Comparison of ENCODE assay signal across 16 cellular contexts in the genomic region with DNA sequence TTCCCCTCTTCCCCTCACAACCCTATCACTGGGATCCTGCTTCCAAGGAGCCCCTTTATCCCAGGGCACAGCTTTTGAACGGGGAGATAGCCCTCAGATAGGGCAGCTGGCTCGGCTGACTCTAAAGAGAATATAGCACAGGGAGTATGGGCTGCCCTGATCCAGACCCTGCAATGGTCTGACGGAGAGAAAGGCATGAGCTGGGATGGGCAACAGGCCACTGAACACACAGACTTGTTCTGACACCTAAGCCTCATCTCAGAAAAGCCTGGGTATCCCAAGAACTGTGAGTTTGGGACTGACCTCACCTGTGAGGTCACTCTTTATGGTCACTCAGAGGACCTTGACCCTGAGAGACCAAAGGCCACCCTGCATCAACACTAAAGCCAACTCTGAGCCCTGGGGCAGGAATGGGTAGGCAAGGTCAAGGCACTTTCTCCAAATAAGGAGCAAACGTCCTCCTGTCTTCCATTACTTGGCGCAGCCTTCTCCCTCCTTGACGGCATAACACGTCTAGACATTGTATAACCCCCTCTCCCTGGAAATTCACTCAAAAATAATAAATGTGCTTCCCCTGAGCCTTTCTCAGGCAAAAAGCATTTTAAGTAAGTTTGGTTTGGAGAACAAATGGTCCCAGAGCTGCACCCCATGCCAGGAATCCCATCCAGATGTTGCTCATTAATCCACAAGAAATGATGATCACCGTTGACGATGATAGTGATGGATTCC. TPM values are rescaled to one million over a fixed set of nuclear protein-coding genes. Genes with fewer than 3 reads are reported as not detected.
DNase-seq lines count a peak whose midpoint lies in the region; ATAC-seq and TF ChIP-seq lines count a peak whose summit lies in the region.
"Had no signal": no experiment of that assay in that cellular context is flagged by ENCODE, and none has a peak within 500 bp of the region (broad histone marks: within the 10 kb centered on the region; RNA-seq: fewer than 3 reads in every experiment).

No MANE protein-coding gene starts in this region.

- WGBS in heart right ventricle, 2 donors, result 78 to 81% methylated on average over 9 of the region's 9 CpGs
- 90 to 92% methylated on average over 9 of the region's 9 CpGs for WGBS in sigmoid colon, 2 donors

- peaks cover 3 to 5% (median 4%) of the 10 kb centered on the region in 3 donors for H3K27me3 Mint-ChIP-seq in immature natural killer cell (ENCODE audit: low read depth in 3 of 3)

- H3K4me1 ChIP-seq in heart right ventricle (peaks cover 0 to 14% (median 0%) of the 10 kb centered on the region in 9 donors), sigmoid colon (no peaks in the 10 kb centered on the region)
- H3K4me1 ChIP-seq: BLaER1 had no signal

- no peak for TF ChIP-seq POLR2A in sigmoid colon (IDR thresholded peaks at IDR 0.05)

- H3K4me3 ChIP-seq in heart right ventricle (no peak overlapping the region), fibroblast of mammary gland (ENCODE audit: control insufficient read depth, low read depth, low read length) (no peak overlapping the region), sigmoid colon (no peak overlapping the region)
- H3K4me3 ChIP-seq: BLaER1 had no signal

- peaks cover 0 to 22% (median 0%) of the 10 kb centered on the region in 9 donors for H3K36me3 ChIP-seq in heart right ventricle
- H3K36me3 ChIP-seq in sigmoid colon, result no peaks in the 10 kb centered on the region
- H3K36me3 ChIP-seq: BLaER1 had no signal

- H3K27me3 ChIP-seq in heart right ventricle, result no peaks in the 10 kb centered on the region
- H3K27me3 ChIP-seq in sigmoid colon, result no peaks in the 10 kb centered on the region
- H3K27me3 ChIP-seq: BLaER1 had no signal

- no peaks in the 10 kb centered on the region for H3K36me3 Mint-ChIP-seq in immature natural killer cell
- H3K36me3 Mint-ChIP-seq: CD8-positive, alpha-beta memory T cell had no signal

- H3K27ac ChIP-seq in heart right ventricle (peak overlapping the region in 5 of 10 donors; percentile 19 to 37 (median 28)), sigmoid colon (no peak overlapping the region)
- H3K27ac ChIP-seq: BLaER1 had no signal

- H3K4me3 Mint-ChIP-seq in immature natural killer cell, result no peak overlapping the region
- H3K4me3 Mint-ChIP-seq: CD8-positive, alpha-beta memory T cell; HFFc6 had no signal

- no peaks in the 10 kb centered on the region for H3K4me1 Mint-ChIP-seq in immature natural killer cell
- H3K4me1 Mint-ChIP-seq: CD8-positive, alpha-beta memory T cell had no signal

- no peak overlapping the region for H3K27ac Mint-ChIP-seq in immature natural killer cell
- H3K27ac Mint-ChIP-seq: CD8-positive, alpha-beta memory T cell; HFFc6 had no signal

- no peak for TF ChIP-seq EP300 in sigmoid colon (IDR thresholded peaks at IDR 0.05)

- TF ChIP-seq CTCF in heart right ventricle (IDR thresholded peaks at IDR 0.05) (no peak), fibroblast of mammary gland (conservative IDR thresholded peaks at IDR 0.05; ENCODE audit: control insufficient read depth, insufficient read depth, low read depth, low read length) (no peak), sigmoid colon (IDR thresholded peaks at IDR 0.05) (no peak)

- intact Hi-C loops in heart right ventricle (cut with DNase I), result no loop called here
- intact Hi-C loops in Right ventricle myocardium superior (cut with DNase I), result no loop called here
- intact Hi-C loops in sigmoid colon (cut with DNase I), result no loop called here

- no peaks in the 10 kb centered on the region for H3K9me3 Mint-ChIP-seq in immature natural killer cell
- H3K9me3 Mint-ChIP-seq: CD8-positive, alpha-beta memory T cell; HFFc6 had no signal

- DNase-seq in heart right ventricle (peak in 1 of 2 donors; percentile 24), Right ventricle myocardium superior (no peak), fibroblast of mammary gland (ENCODE audit: low read depth) (peak; percentile 9), sigmoid colon (peak; percentile 11), immature natural killer cell (no peak), SK-N-DZ (ENCODE audit: low spot score) (no peak)
- DNase-seq: 8988T; AML-193; CD8-positive, alpha-beta memory T cell; DMS53; GF-D8; HCEC 1CT; HFFc6 had no signal

- no peaks in the 10 kb centered on the region for H3K9me3 ChIP-seq in heart right ventricle
- H3K9me3 ChIP-seq in sigmoid colon, result no peaks in the 10 kb centered on the region
- H3K9me3 ChIP-seq: BLaER1, Caco-2 had no signal

- peak in 5 of 8 donors; percentile 18 to 65 (median 43) for ATAC-seq in heart right ventricle
- ATAC-seq in Right ventricle myocardium superior (ENCODE audit: poor library complexity), result no peak
- ATAC-seq in GM21723 (IDR thresholded peaks at IDR 0.05; ENCODE audit: unreplicated experiment), result no peak

RNA-seq across cellular contexts. Expression of gene LRRC18, which starts 8.2 kb away (rescaled TPM):
- under 1 TPM in 2 of 10 donors, not detected in 8; 0.13 to 0.18 TPM for total RNA-seq in heart right ventricle
- not detected for polyA plus RNA-seq in heart right ventricle
- not detected for total RNA-seq in Right ventricle myocardium superior
- not detected for total RNA-seq in sigmoid colon
- polyA plus RNA-seq in sigmoid colon, result under 1 TPM in 1 of 3 donors, not detected in 2; 0.15 TPM
- polyA plus RNA-seq in immature natural killer cell, result not detected
- 0.13 TPM in 1 of 2 replicates, not detected in the other for polyA plus RNA-seq in SK-N-DZ (2014; cell fraction: cytosol; rRNA removed)
- polyA plus RNA-seq in SK-N-DZ (2014; cell fraction: nucleus; rRNA removed), result not detected in 2 replicates
- total RNA-seq: Caco-2; CD8-positive, alpha-beta memory T cell; HFFc6 had no signal
- polyA plus RNA-seq: CD8-positive, alpha-beta memory T cell had no signal

Comparison
In these comparisons a context has a peak if more than half of its experiments do, and no peak if none do; other contexts are left out.
1. ATAC-seq: peak in heart right ventricle (5 of 8); none in Right ventricle myocardium superior (single experiment) and GM21723 (single experiment).
2. DNase-seq: peak in fibroblast of mammary gland (single experiment) and sigmoid colon (single experiment); none in Right ventricle myocardium superior (single experiment), immature natural killer cell (0 of 3) and SK-N-DZ (single experiment).